In the genomic region with DNA sequence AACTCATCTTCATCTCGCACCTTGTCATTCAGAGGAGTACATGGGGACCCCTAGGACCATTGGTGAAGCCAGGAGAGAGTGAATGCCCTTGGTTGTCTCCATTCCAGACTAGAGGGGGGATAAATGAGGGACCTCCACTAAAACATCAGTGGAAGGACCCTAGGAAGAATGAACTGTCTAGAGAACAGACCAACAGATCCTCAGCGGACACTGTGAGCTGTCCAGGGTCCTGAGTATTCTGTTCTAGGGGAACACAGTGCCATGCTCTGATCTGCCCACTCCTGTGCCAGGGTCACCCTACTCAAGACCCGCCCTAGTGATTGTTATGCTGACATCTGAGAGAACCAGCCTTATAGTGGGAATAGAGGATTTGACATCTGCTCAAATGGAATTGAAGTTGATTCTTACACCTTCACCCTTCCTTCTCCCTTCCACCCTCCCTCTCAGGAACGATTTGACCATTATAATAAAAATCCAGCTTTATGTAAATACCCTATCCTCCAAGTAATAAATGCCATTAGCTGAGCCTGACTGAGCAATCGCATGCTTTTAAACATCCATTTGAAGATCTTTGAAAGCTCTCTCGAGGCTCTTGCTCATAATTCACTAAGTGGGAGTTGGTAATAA, we compare ENCODE assay signal across 11 cellular contexts. TPM values are rescaled to one million over a fixed set of nuclear protein-coding genes. Genes with fewer than 3 reads are reported as not detected.
A peak's percentile ranks its signal among the peaks of the same experiment; 100 is the strongest.
DNase-seq lines count a peak whose midpoint lies in the region; ATAC-seq, FAIRE-seq and TF ChIP-seq lines count a peak whose summit lies in the region.
"Had no signal": no experiment of that assay in that cellular context is flagged by ENCODE, and none has a peak within 500 bp of the region (broad histone marks: within the 10 kb centered on the region; RNA-seq: fewer than 3 reads in every experiment).

No MANE protein-coding gene starts in this region.

- intact Hi-C loops in Calu3 (cut with micrococcal nuclease; ENCODE audit: unreplicated experiment) (no loop called here), aorta (cut with DNase I) (no loop called here), spleen (cut with DNase I; ENCODE audit: low total_unique reads) (no loop called here)
- intact Hi-C loops in activated CD8-positive, alpha-beta T cell treated with anti-CD3 and anti-CD28 coated beads for 36 hours (cut with micrococcal nuclease) = no loop called here

- no peak overlapping the region for H3K9ac ChIP-seq in liver (ENCODE audit: low read depth in 1 of 2, low read length in 2 of 2)
- H3K9ac ChIP-seq: KMS-11 had no signal

- no peaks in the 10 kb centered on the region for H3K4me1 Mint-ChIP-seq in Calu3 (ENCODE audit: low read depth, unreplicated experiment)
- H3K4me1 Mint-ChIP-seq in activated CD8-positive, alpha-beta T cell treated with anti-CD3 and anti-CD28 coated beads for 36 hours (ENCODE audit: low read depth) = no peaks in the 10 kb centered on the region
- H3K4me1 Mint-ChIP-seq: activated naive CD4-positive, alpha-beta T cell treated with anti-CD3 and anti-CD28 coated beads, Interleukin-2, amount 50 U/mL, for 24 hours had no signal

- ATAC-seq in activated CD8-positive, alpha-beta T cell treated with anti-CD3 and anti-CD28 coated beads for 36 hours = peak; percentile 65
- no peak for ATAC-seq in aorta (ENCODE audit: low FRiP score)
- no peak for ATAC-seq in HG02798 (IDR thresholded peaks at IDR 0.05; ENCODE audit: poor library complexity, unreplicated experiment)

- no peaks in the 10 kb centered on the region for H3K36me3 Mint-ChIP-seq in Calu3 (ENCODE audit: insufficient read depth, unreplicated experiment)
- H3K36me3 Mint-ChIP-seq in activated CD8-positive, alpha-beta T cell treated with anti-CD3 and anti-CD28 coated beads for 36 hours (ENCODE audit: low read depth) = no peaks in the 10 kb centered on the region
- H3K36me3 Mint-ChIP-seq: activated naive CD4-positive, alpha-beta T cell treated with anti-CD3 and anti-CD28 coated beads, Interleukin-2, amount 50 U/mL, for 24 hours had no signal

- no peak for FAIRE-seq in RCC 7860 (lab: Jason Lieb, UNC)

- peaks cover 0 to 2% (median 0%) of the 10 kb centered on the region in 4 donors for H3K27me3 ChIP-seq in liver (ENCODE audit: control insufficient read depth in 4 of 4, insufficient read depth in 4 of 4, low read length in 3 of 4)
- peaks cover 0 to 3% of the 10 kb centered on the region in 2 donors for H3K27me3 ChIP-seq in aorta (ENCODE audit: control insufficient read depth in 1 of 2, insufficient read depth in 2 of 2, low read length in 1 of 2)
- peaks cover 0 to 54% (median 5%) of the 10 kb centered on the region in 7 donors for H3K27me3 ChIP-seq in spleen (replicated peaks in 1 of 7)

- H3K4me1 ChIP-seq in liver (ENCODE audit: control insufficient read depth in 4 of 4, insufficient read depth in 4 of 4, low read length in 3 of 4) (no peaks in the 10 kb centered on the region), aorta (ENCODE audit: control insufficient read depth in 1 of 2, insufficient read depth in 2 of 2, low read length in 2 of 2) (no peaks in the 10 kb centered on the region), spleen (no peaks in the 10 kb centered on the region)

- no peaks in the 10 kb centered on the region for H3K9me3 ChIP-seq in liver (ENCODE audit: control insufficient read depth in 4 of 4, low read length in 3 of 4)
- H3K9me3 ChIP-seq in aorta (ENCODE audit: control insufficient read depth, low read length) = peaks cover 2% of the 10 kb centered on the region
- no peaks in the 10 kb centered on the region for H3K9me3 ChIP-seq in spleen

- TF ChIP-seq POLR2A in spleen (IDR thresholded peaks at IDR 0.05) = no peak

- in situ Hi-C loops in KBM-7 (cut with MboI; ENCODE audit: low pct_unique_long_range_greater_than_20kb, low sequenced_read_pairs) = no loop called here

- CTCF ChIA-PET in Calu3 (lab: Charles Lee) = interaction anchor here (0.5 kb wide), 1 partner anchor 170 kb away, joined by 3 read pairs; no protein-coding TSS in a partner anchor
- CTCF ChIA-PET in activated CD8-positive, alpha-beta T cell treated with anti-CD3 and anti-CD28 coated beads for 36 hours (lab: Charles Lee) = no interaction called here

- H3K27ac Mint-ChIP-seq in Calu3 (ENCODE audit: unreplicated experiment) = no peak overlapping the region
- no peak overlapping the region for H3K27ac Mint-ChIP-seq in activated CD8-positive, alpha-beta T cell treated with anti-CD3 and anti-CD28 coated beads for 36 hours

- POLR2A ChIA-PET in activated CD8-positive, alpha-beta T cell treated with anti-CD3 and anti-CD28 coated beads for 36 hours (lab: Charles Lee) = interaction anchor here (0.9 kb wide), 1 partner anchor 35 kb away, joined by 3 read pairs; no protein-coding TSS in a partner anchor

- H3K27me3 Mint-ChIP-seq in Calu3 (ENCODE audit: unreplicated experiment) = peaks cover 99% of the 10 kb centered on the region
- peaks cover 22% of the 10 kb centered on the region for H3K27me3 Mint-ChIP-seq in activated CD8-positive, alpha-beta T cell treated with anti-CD3 and anti-CD28 coated beads for 36 hours

- H3K36me3 ChIP-seq in liver (ENCODE audit: control insufficient read depth in 4 of 4, insufficient read depth in 3 of 4, low read depth in 1 of 4, low read length in 3 of 4) (no peaks in the 10 kb centered on the region), aorta (ENCODE audit: control insufficient read depth in 1 of 2, insufficient read depth in 2 of 2, low read length in 1 of 2) (no peaks in the 10 kb centered on the region), spleen (no peaks in the 10 kb centered on the region)

- TF ChIP-seq RAD21 in liver (IDR thresholded peaks at IDR 0.05) = no peak

- no peak overlapping the region for H3K4me3 Mint-ChIP-seq in Calu3 (ENCODE audit: low read depth, unreplicated experiment)
- no peak overlapping the region for H3K4me3 Mint-ChIP-seq in activated CD8-positive, alpha-beta T cell treated with anti-CD3 and anti-CD28 coated beads for 36 hours
- H3K4me3 Mint-ChIP-seq: activated naive CD4-positive, alpha-beta T cell treated with anti-CD3 and anti-CD28 coated beads, Interleukin-2, amount 50 U/mL, for 24 hours had no signal

- 37% methylated on average over 6 of the region's 6 CpGs for WGBS in liver
- 34 to 36% methylated on average over 6 of the region's 6 CpGs for WGBS in aorta, 2 donors
- 38 to 53% (median 44%) methylated on average over 6 of the region's 6 CpGs for WGBS in spleen, 5 donors

- H3K9me3 Mint-ChIP-seq in Calu3 (ENCODE audit: low read depth, unreplicated experiment) = peaks cover 2% of the 10 kb centered on the region
- H3K9me3 Mint-ChIP-seq in activated CD8-positive, alpha-beta T cell treated with anti-CD3 and anti-CD28 coated beads for 36 hours = no peaks in the 10 kb centered on the region

- no TSS peak for BruUV-seq in Calu3 (replicated peaks; lab: Mats Ljungman, UMichigan)

- TF ChIP-seq CTCF in Calu3 (IDR thresholded peaks at IDR 0.05; ENCODE audit: unreplicated experiment) (no peak), liver (IDR thresholded peaks at IDR 0.05; ENCODE audit: low read depth, low read length, missing input control) (no peak), spleen (IDR thresholded peaks at IDR 0.05 in 8 of 11, conservative IDR thresholded peaks at IDR 0.05 in 3 of 11) (no peak)
- no peak for TF ChIP-seq CTCF in activated CD8-positive, alpha-beta T cell treated with anti-CD3 and anti-CD28 coated beads for 36 hours (IDR thresholded peaks at IDR 0.05)

- H3K4me3 ChIP-seq in liver (ENCODE audit: low read depth in 1 of 3, low read length in 3 of 3) (no peak overlapping the region), aorta (ENCODE audit: low read length in 2 of 2) (no peak overlapping the region), spleen (no peak overlapping the region)

- DNase-seq in Calu3 = peak; percentile 65
- peak; percentile 55 for DNase-seq in KBM-7
- peak; percentile 54 for DNase-seq in activated CD8-positive, alpha-beta T cell treated with anti-CD3 and anti-CD28 coated beads for 36 hours
- DNase-seq in aorta = no peak
- DNase-seq in RCC 7860 (ENCODE audit: low spot score) = no peak
- DNase-seq in spleen = no peak

- no peak overlapping the region for H3K27ac ChIP-seq in liver (ENCODE audit: low read depth in 1 of 2, low read length in 2 of 2)
- no peak overlapping the region for H3K27ac ChIP-seq in aorta (ENCODE audit: low read depth in 1 of 2, low read length in 2 of 2)
- H3K27ac ChIP-seq in spleen = no peak overlapping the region
- H3K27ac ChIP-seq: KMS-11 had no signal

TF ChIP-seq in liver, 16 proteins besides CTCF, POLR2A, EP300 and RAD21:
- TF ChIP-seq, protein P1, sequence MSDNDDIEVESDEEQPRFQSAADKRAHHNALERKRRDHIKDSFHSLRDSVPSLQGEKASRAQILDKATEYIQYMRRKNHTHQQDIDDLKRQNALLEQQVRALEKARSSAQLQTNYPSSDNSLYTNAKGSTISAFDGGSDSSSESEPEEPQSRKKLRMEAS (IDR thresholded peaks at IDR 0.05) = no peak
- TF ChIP-seq, protein P2, sequence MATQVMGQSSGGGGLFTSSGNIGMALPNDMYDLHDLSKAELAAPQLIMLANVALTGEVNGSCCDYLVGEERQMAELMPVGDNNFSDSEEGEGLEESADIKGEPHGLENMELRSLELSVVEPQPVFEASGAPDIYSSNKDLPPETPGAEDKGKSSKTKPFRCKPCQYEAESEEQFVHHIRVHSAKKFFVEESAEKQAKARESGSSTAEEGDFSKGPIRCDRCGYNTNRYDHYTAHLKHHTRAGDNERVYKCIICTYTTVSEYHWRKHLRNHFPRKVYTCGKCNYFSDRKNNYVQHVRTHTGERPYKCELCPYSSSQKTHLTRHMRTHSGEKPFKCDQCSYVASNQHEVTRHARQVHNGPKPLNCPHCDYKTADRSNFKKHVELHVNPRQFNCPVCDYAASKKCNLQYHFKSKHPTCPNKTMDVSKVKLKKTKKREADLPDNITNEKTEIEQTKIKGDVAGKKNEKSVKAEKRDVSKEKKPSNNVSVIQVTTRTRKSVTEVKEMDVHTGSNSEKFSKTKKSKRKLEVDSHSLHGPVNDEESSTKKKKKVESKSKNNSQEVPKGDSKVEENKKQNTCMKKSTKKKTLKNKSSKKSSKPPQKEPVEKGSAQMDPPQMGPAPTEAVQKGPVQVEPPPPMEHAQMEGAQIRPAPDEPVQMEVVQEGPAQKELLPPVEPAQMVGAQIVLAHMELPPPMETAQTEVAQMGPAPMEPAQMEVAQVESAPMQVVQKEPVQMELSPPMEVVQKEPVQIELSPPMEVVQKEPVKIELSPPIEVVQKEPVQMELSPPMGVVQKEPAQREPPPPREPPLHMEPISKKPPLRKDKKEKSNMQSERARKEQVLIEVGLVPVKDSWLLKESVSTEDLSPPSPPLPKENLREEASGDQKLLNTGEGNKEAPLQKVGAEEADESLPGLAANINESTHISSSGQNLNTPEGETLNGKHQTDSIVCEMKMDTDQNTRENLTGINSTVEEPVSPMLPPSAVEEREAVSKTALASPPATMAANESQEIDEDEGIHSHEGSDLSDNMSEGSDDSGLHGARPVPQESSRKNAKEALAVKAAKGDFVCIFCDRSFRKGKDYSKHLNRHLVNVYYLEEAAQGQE (IDR thresholded peaks at IDR 0.05) = peak; percentile 99

RNA-seq across cellular contexts. Expression of a gene that starts 43.7 kb away (rescaled TPM):
- total RNA-seq in Calu3 (2022) (not detected in 2 replicates), liver (not detected), aorta (not detected), spleen (not detected)
- total RNA-seq in activated CD8-positive, alpha-beta T cell treated with anti-CD3 and anti-CD28 coated beads for 36 hours = not detected
- polyA plus RNA-seq in liver (not detected), aorta (not detected), spleen (not detected)
- total RNA-seq: lower leg skin had no signal

Comparison
In these comparisons a context has a peak if more than half of its experiments do, and no peak if none do; other contexts are left out.
1. DNase-seq: peak in Calu3 (single experiment), KBM-7 (single experiment) and activated CD8-positive, alpha-beta T cell treated with anti-CD3 and anti-CD28 coated beads for 36 hours (single experiment); none in aorta (0 of 2), RCC 7860 (single experiment) and spleen (single experiment).